Comparison of ENCODE assay signal across 23 cellular contexts in the genomic region with DNA sequence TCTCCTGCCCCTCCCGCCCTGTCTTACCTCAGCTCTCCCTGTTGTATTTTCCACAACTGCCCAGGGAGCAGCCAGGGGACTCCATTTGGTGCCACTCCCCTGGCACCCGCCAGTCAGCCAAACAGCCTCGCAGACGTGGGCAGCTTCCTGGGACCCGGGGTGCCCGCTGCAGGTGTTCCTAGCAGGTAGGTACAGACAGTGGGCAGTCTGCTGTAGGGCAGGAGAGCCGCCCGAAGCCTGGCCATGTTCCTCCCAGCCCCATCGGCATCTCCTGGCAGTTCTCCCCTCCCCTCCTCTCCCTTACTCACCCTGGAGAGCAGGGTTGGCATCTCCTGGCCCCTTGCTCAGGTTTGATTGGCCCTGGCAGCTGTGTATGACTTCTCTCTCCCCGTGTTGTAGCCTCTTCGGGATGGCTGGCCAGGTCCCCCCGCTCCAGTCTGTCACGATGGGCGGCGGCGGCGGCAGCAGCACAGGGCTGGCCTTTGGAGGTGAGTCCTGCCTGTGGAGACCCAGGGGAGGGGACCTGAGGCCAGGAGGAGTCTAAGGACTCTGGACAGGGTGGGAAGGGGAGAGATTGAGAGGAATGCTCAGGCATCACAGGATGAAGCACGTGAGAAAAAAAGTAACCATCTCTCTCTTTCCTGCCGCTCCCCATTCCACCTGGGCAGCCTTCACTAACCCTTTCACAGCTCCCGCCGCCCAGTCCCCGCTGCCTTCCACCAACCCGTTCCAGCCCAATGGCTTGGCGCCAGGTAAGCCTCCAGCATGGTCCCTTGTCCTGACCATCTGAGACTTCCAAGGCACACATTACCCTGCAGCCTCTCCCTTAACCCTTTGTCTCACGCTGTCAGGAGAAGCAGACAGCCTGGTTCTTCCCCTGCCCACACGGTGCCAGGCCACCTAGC. TPM values are rescaled to one million over a fixed set of nuclear protein-coding genes. Genes with fewer than 3 reads are reported as not detected.
DNase-seq lines count a peak whose midpoint lies in the region; ATAC-seq, FAIRE-seq and TF ChIP-seq lines count a peak whose summit lies in the region.
"Had no signal": no experiment of that assay in that cellular context is flagged by ENCODE, and none has a peak within 500 bp of the region (broad histone marks: within the 10 kb centered on the region; RNA-seq: fewer than 3 reads in every experiment).

No MANE protein-coding gene starts in this region.

- H3K27ac ChIP-seq in CD4-positive, CD25-positive, alpha-beta regulatory T cell (ENCODE audit: insufficient read depth, low read length, poor library complexity, severe bottlenecking), result no peak overlapping the region
- H3K27ac ChIP-seq in VCaP, result peak overlapping the region; percentile 31; the same call in 1 of the 2 replicates
- H3K27ac ChIP-seq in HepG2 (ENCODE audit: extremely low read length, insufficient read depth, low read length), result peak overlapping the region; percentile 14

- H3K27me3 ChIP-seq in CD4-positive, CD25-positive, alpha-beta regulatory T cell (ENCODE audit: control insufficient read depth, insufficient read depth, low read length), result no peaks in the 10 kb centered on the region
- no peaks in the 10 kb centered on the region for H3K27me3 ChIP-seq in HepG2 (ENCODE audit: control insufficient read depth in 1 of 2, insufficient read depth in 2 of 2, low read length in 2 of 2)

- H3K9ac ChIP-seq in HepG2 (ENCODE audit: insufficient read depth, low read depth, low read length), result no peak overlapping the region

- TF ChIP-seq EP300 in HepG2 (IDR thresholded peaks at IDR 0.05; ENCODE audit: low read depth in 2 of 2, low read length in 2 of 2), result no peak
- TF ChIP-seq EP300 in HepG2 (CRISPR knock-in tag; IDR thresholded peaks at IDR 0.05; ENCODE audit: borderline replicate concordance), result no peak

- peaks cover 21% of the 10 kb centered on the region; the same call in 1 of the 2 replicates for H4K20me1 ChIP-seq in HepG2 (ENCODE audit: insufficient read depth, low read length)

- H3K27me3 Mint-ChIP-seq in CD4-positive, CD25-positive, alpha-beta regulatory T cell, result no peaks in the 10 kb centered on the region
- H3K27me3 Mint-ChIP-seq: B cell had no signal

- TF ChIP-seq RAD21 in HepG2 (CRISPR knock-in tag; IDR thresholded peaks at IDR 0.05), result no peak

- in situ Hi-C loops in HepG2 (cut with HindIII; ENCODE audit: extremely low pct_ligation_motif_present, low pct_unique_long_range_greater_than_20kb), result no loop called here

- H3K4me3 ChIP-seq in CD4-positive, CD25-positive, alpha-beta regulatory T cell (ENCODE audit: low read depth, low read length), result no peak overlapping the region
- no peak overlapping the region for H3K4me3 ChIP-seq in HepG2 (replicated peaks in 1 of 3; ENCODE audit: insufficient read depth in 1 of 3, low read depth in 2 of 3, low read length in 3 of 3)

- H3K9me3 ChIP-seq in CD4-positive, CD25-positive, alpha-beta regulatory T cell (ENCODE audit: control insufficient read depth in 2 of 2, low read length in 2 of 2), result no peaks in the 10 kb centered on the region
- no peaks in the 10 kb centered on the region for H3K9me3 ChIP-seq in HepG2 (ENCODE audit: low read length)

- no peak for TF ChIP-seq CTCF in VCaP (conservative IDR thresholded peaks at IDR 0.05)
- TF ChIP-seq CTCF in HepG2 (CRISPR knock-in tag; IDR thresholded peaks at IDR 0.05), result no peak

- no peak for TF ChIP-seq POLR2A in HepG2 (IDR thresholded peaks at IDR 0.05; ENCODE audit: insufficient read depth in 1 of 2, low read depth in 2 of 2, low read length in 2 of 2)

- H3K79me2 ChIP-seq in HepG2 (ENCODE audit: insufficient read depth, low read length), result peaks cover 4% of the 10 kb centered on the region

- BruUV-seq in HepG2 (replicated peaks; lab: Mats Ljungman, UMichigan), result no TSS peak

- peaks cover 23% of the 10 kb centered on the region for H3K36me3 ChIP-seq in CD4-positive, CD25-positive, alpha-beta regulatory T cell (ENCODE audit: control insufficient read depth, insufficient read depth, low read length)
- peaks cover 29 to 71% of the 10 kb centered on the region in 2 experiments for H3K36me3 ChIP-seq in HepG2 (replicated peaks in 1 of 2; ENCODE audit: control insufficient read depth in 1 of 2, insufficient read depth in 2 of 2, low read length in 2 of 2)

- H3K4me1 ChIP-seq in CD4-positive, CD25-positive, alpha-beta regulatory T cell (ENCODE audit: control insufficient read depth, insufficient read depth, low read length, poor library complexity, severe bottlenecking), result peaks cover 9% of the 10 kb centered on the region
- peaks cover 91% of the 10 kb centered on the region for H3K4me1 ChIP-seq in HepG2 (ENCODE audit: insufficient read depth, low read length)

- no peaks in the 10 kb centered on the region for H3K9me3 Mint-ChIP-seq in CD4-positive, CD25-positive, alpha-beta regulatory T cell

- ATAC-seq in CD4-positive, CD25-positive, alpha-beta regulatory T cell (ENCODE audit: low read depth in 2 of 2), result no peak
- ATAC-seq in HepG2, result no peak
- ATAC-seq in HG02798 (IDR thresholded peaks at IDR 0.05; ENCODE audit: poor library complexity, unreplicated experiment), result no peak
- ATAC-seq: Right ventricle myocardium inferior had no signal

- POLR2A ChIA-PET in HepG2 (lab: Yijun Ruan, JAX), result interaction anchor here (1.2 kb wide), 1 partner anchor 24 kb away, joined by 3 read pairs; the partner anchor contains the start of gene FBXO24

- DNase-seq in CD4-positive, CD25-positive, alpha-beta regulatory T cell, result no peak
- DNase-seq in HepG2 (ENCODE audit: low spot score), result no peak
- peak; percentile 74 for DNase-seq in posterior vena cava (ENCODE audit: low spot score)
- DNase-seq in activated CD4-positive, alpha-beta T cell treated with anti-CD3 and anti-CD28 coated beads, Interleukin-2, amount 50 U/mL, for 48 hours, result no peak
- DNase-seq in NCI-H146 treated with DMSO at 0.1 percent for 48 hours (lab: John Stamatoyannopoulos, UW; ENCODE audit: unreplicated experiment), result no peak
- DNase-seq in SIG-M5 (lab: John Stamatoyannopoulos, UW), result no peak
- DNase-seq: DMS79, IMR-90, NCI-H1105, NCI-H146, NCI-H2029 treated with DMSO at 0.1 percent for 48 hours, NCI-H226, NCI-H524, NCI-H82, OCI-M1 had no signal

- no peak overlapping the region for H2AFZ ChIP-seq in HepG2 (ENCODE audit: low read length)

- peaks cover 4 to 24% (median 13%) of the 10 kb centered on the region in 4 donors for H3K4me1 Mint-ChIP-seq in CD4-positive, CD25-positive, alpha-beta regulatory T cell

- peaks cover 7% of the 10 kb centered on the region for H3K36me3 Mint-ChIP-seq in CD4-positive, CD25-positive, alpha-beta regulatory T cell

- no peak for FAIRE-seq in HepG2 (lab: Jason Lieb, UNC)
- FAIRE-seq: H54, RCC 7860 had no signal

- H3K27ac Mint-ChIP-seq in CD4-positive, CD25-positive, alpha-beta regulatory T cell, result peak overlapping the region in 2 of 3 donors; percentile 46 to 75
- H3K27ac Mint-ChIP-seq: B cell had no signal

- CTCF ChIA-PET in HepG2 (lab: Yijun Ruan, JAX; ENCODE audit: low intra/inter-chr PET ratio, low total read pairs), result no interaction called here

- intact Hi-C loops in HepG2 (cut with micrococcal nuclease; ENCODE audit: unreplicated experiment), result loop anchor here (5.0 kb wide), 1 partner anchor 95 kb away; no protein-coding TSS in a partner anchor
- intact Hi-C loops in posterior vena cava (cut with DNase I), result loop anchor here (5.0 to 10.0 kb wide), 4 partner anchors 80 to 292 kb away; partner anchors contain the start of genes GIGYF1 (in 2 of the 2), NYAP1 (in 1 of the 2) and SLC12A9 (in 1 of the 2)

- WGBS in HepG2 (ENCODE audit: low lambda C conversion rate), result 98% methylated on average over 26 of the region's 26 CpGs

- no peak overlapping the region for H3K4me3 Mint-ChIP-seq in CD4-positive, CD25-positive, alpha-beta regulatory T cell
- H3K4me3 Mint-ChIP-seq: B cell had no signal

- H3K4me2 ChIP-seq in HepG2 (ENCODE audit: low read depth, low read length), result no peak overlapping the region

RNA-seq across cellular contexts. Expression of gene SAP25, which starts 11.3 kb away (rescaled TPM):
- total RNA-seq in CD4-positive, CD25-positive, alpha-beta regulatory T cell, result 47.4 TPM
- polyA plus RNA-seq in CD4-positive, CD25-positive, alpha-beta regulatory T cell, result under 1 TPM in 1 of 4 donors, not detected in 3; 0.47 TPM
- total RNA-seq in HepG2 (2016; rRNA removed; fragmentation: Illumina TruSeq; extraction: Trizol) (0.15 TPM in 1 of 2 replicates, not detected in the other), posterior vena cava (1 to 10 TPM; 2.8 to 5.0 TPM)
- not detected in 2 replicates for total RNA-seq in HepG2 (2016; cell fraction: cytosol; rRNA removed; fragmentation: Illumina TruSeq; extraction: Trizol; ENCODE audit: low read depth)
- total RNA-seq in HepG2 (2016; cell fraction: insoluble cytoplasmic fraction; rRNA removed; fragmentation: Illumina TruSeq; extraction: Trizol), result not detected in 2 replicates
- not detected in 2 replicates for total RNA-seq in HepG2 (2016; cell fraction: membrane; rRNA removed; fragmentation: Illumina TruSeq; extraction: Trizol)
- total RNA-seq in HepG2 (2016; cell fraction: nucleus; rRNA removed; fragmentation: Illumina TruSeq; extraction: Trizol), result not detected in 2 replicates
- 0.20 TPM in 2 replicates for polyA plus RNA-seq in HepG2 (2011; rRNA removed)
- 0.13 TPM in 1 of 2 replicates, not detected in the other for polyA plus RNA-seq in HepG2 (2011; cell fraction: cytosol; rRNA removed)
- 2.5 and 2.6 TPM in 2 replicates for polyA plus RNA-seq in HepG2 (2011; cell fraction: nucleus; rRNA removed)
- 0.70 and 1.9 TPM in 2 replicates for polyA plus RNA-seq in HepG2 (2012)
- polyA plus RNA-seq in HepG2 (2016; cell fraction: cytosol; fragmentation: Illumina TruSeq; extraction: Trizol; ENCODE audit: low read depth), result 0.32 and 0.41 TPM in 2 replicates
- polyA plus RNA-seq in HepG2 (2016; cell fraction: insoluble cytoplasmic fraction; fragmentation: Illumina TruSeq; extraction: Trizol; ENCODE audit: low read depth), result not detected in 2 replicates
- polyA plus RNA-seq in HepG2 (2016; cell fraction: membrane; fragmentation: Illumina TruSeq; extraction: Trizol; ENCODE audit: low read depth), result not detected in 2 replicates
- polyA plus RNA-seq in HepG2 (2016; cell fraction: nucleus; fragmentation: Illumina TruSeq; extraction: Trizol; ENCODE audit: insufficient read depth, low read depth), result not detected in 2 replicates
- not detected in 2 replicates for polyA minus RNA-seq in HepG2 (2011; rRNA and poly(A)+ RNA removed; ENCODE audit: low replicate concordance)
- polyA minus RNA-seq in HepG2 (2011; cell fraction: cytosol; rRNA and poly(A)+ RNA removed), result not detected in 2 replicates
- not detected in 2 replicates for polyA minus RNA-seq in HepG2 (2011; cell fraction: nucleus; rRNA and poly(A)+ RNA removed)
- total RNA-seq: IMR-90 had no signal

RNA-seq across cellular contexts. Expression of gene AGFG2, which starts 23.4 kb away (rescaled TPM):
- total RNA-seq in CD4-positive, CD25-positive, alpha-beta regulatory T cell, result 40.8 TPM
- 10 to 100 TPM; 11.7 to 21.6 (median 16.0) TPM for polyA plus RNA-seq in CD4-positive, CD25-positive, alpha-beta regulatory T cell
- total RNA-seq in HepG2 (2016; rRNA removed; fragmentation: Illumina TruSeq; extraction: Trizol), result 117 and 132 TPM in 2 replicates
- total RNA-seq in HepG2 (2016; cell fraction: cytosol; rRNA removed; fragmentation: Illumina TruSeq; extraction: Trizol; ENCODE audit: low read depth), result 31.9 and 33.3 TPM in 2 replicates
- total RNA-seq in HepG2 (2016; cell fraction: insoluble cytoplasmic fraction; rRNA removed; fragmentation: Illumina TruSeq; extraction: Trizol), result 111 and 137 TPM in 2 replicates
- 66.9 and 73.0 TPM in 2 replicates for total RNA-seq in HepG2 (2016; cell fraction: membrane; rRNA removed; fragmentation: Illumina TruSeq; extraction: Trizol)
- 58.2 and 67.9 TPM in 2 replicates for total RNA-seq in HepG2 (2016; cell fraction: nucleus; rRNA removed; fragmentation: Illumina TruSeq; extraction: Trizol)
- polyA plus RNA-seq in HepG2 (2011; rRNA removed), result 125 and 127 TPM in 2 replicates
- 56.3 and 126 TPM in 2 replicates for polyA plus RNA-seq in HepG2 (2011; cell fraction: cytosol; rRNA removed)
- 211 and 341 TPM in 2 replicates for polyA plus RNA-seq in HepG2 (2011; cell fraction: nucleus; rRNA removed)
- polyA plus RNA-seq in HepG2 (2012), result 63.5 and 68.9 TPM in 2 replicates
- polyA plus RNA-seq in HepG2 (2016; cell fraction: cytosol; fragmentation: Illumina TruSeq; extraction: Trizol; ENCODE audit: low read depth), result 20.7 and 23.5 TPM in 2 replicates
- 136 and 157 TPM in 2 replicates for polyA plus RNA-seq in HepG2 (2016; cell fraction: insoluble cytoplasmic fraction; fragmentation: Illumina TruSeq; extraction: Trizol; ENCODE audit: low read depth)
- 44.8 and 50.5 TPM in 2 replicates for polyA plus RNA-seq in HepG2 (2016; cell fraction: membrane; fragmentation: Illumina TruSeq; extraction: Trizol; ENCODE audit: low read depth)
- polyA plus RNA-seq in HepG2 (2016; cell fraction: nucleus; fragmentation: Illumina TruSeq; extraction: Trizol; ENCODE audit: insufficient read depth, low read depth), result 131 TPM in 2 replicates
- polyA minus RNA-seq in HepG2 (2011; rRNA and poly(A)+ RNA removed; ENCODE audit: low replicate concordance), result 24.8 and 334 TPM in 2 replicates
- 131 and 176 TPM in 2 replicates for polyA minus RNA-seq in HepG2 (2011; cell fraction: cytosol; rRNA and poly(A)+ RNA removed)
- polyA minus RNA-seq in HepG2 (2011; cell fraction: nucleus; rRNA and poly(A)+ RNA removed), result 107 and 124 TPM in 2 replicates
- total RNA-seq in posterior vena cava, result 10 to 100 TPM; 18.8 to 20.4 TPM

RNA-seq across cellular contexts. Expression of gene LRCH4, which starts 23.5 kb away (rescaled TPM):
- 350 TPM for total RNA-seq in CD4-positive, CD25-positive, alpha-beta regulatory T cell
- 100 to 1,000 TPM; 115 to 136 (median 126) TPM for polyA plus RNA-seq in CD4-positive, CD25-positive, alpha-beta regulatory T cell
- total RNA-seq in HepG2 (2016; rRNA removed; fragmentation: Illumina TruSeq; extraction: Trizol) (2.9 and 7.0 TPM in 2 replicates), posterior vena cava (10 to 100 TPM; 28.5 to 30.7 TPM)
- total RNA-seq in HepG2 (2016; cell fraction: cytosol; rRNA removed; fragmentation: Illumina TruSeq; extraction: Trizol; ENCODE audit: low read depth), result 10.0 and 10.9 TPM in 2 replicates
- 3.0 and 6.9 TPM in 2 replicates for total RNA-seq in HepG2 (2016; cell fraction: insoluble cytoplasmic fraction; rRNA removed; fragmentation: Illumina TruSeq; extraction: Trizol)
- total RNA-seq in HepG2 (2016; cell fraction: membrane; rRNA removed; fragmentation: Illumina TruSeq; extraction: Trizol), result 2.9 and 3.8 TPM in 2 replicates
- total RNA-seq in HepG2 (2016; cell fraction: nucleus; rRNA removed; fragmentation: Illumina TruSeq; extraction: Trizol), result 9.9 and 11.5 TPM in 2 replicates
- 9.3 and 11.1 TPM in 2 replicates for polyA plus RNA-seq in HepG2 (2011; rRNA removed)
- 1.9 and 2.9 TPM in 2 replicates for polyA plus RNA-seq in HepG2 (2011; cell fraction: cytosol; rRNA removed)
- 106 and 117 TPM in 2 replicates for polyA plus RNA-seq in HepG2 (2011; cell fraction: nucleus; rRNA removed)
- polyA plus RNA-seq in HepG2 (2012), result 10.1 and 13.5 TPM in 2 replicates
- polyA plus RNA-seq in HepG2 (2016; cell fraction: cytosol; fragmentation: Illumina TruSeq; extraction: Trizol; ENCODE audit: low read depth), result 1.1 and 1.2 TPM in 2 replicates
- 5.9 and 7.3 TPM in 2 replicates for polyA plus RNA-seq in HepG2 (2016; cell fraction: insoluble cytoplasmic fraction; fragmentation: Illumina TruSeq; extraction: Trizol; ENCODE audit: low read depth)
- polyA plus RNA-seq in HepG2 (2016; cell fraction: membrane; fragmentation: Illumina TruSeq; extraction: Trizol; ENCODE audit: low read depth), result 1.5 and 2.1 TPM in 2 replicates
- 38.5 and 39.0 TPM in 2 replicates for polyA plus RNA-seq in HepG2 (2016; cell fraction: nucleus; fragmentation: Illumina TruSeq; extraction: Trizol; ENCODE audit: insufficient read depth, low read depth)
- polyA minus RNA-seq in HepG2 (2011; rRNA and poly(A)+ RNA removed; ENCODE audit: low replicate concordance), result 11.4 and 13.8 TPM in 2 replicates
- polyA minus RNA-seq in HepG2 (2011; cell fraction: cytosol; rRNA and poly(A)+ RNA removed), result 8.0 and 17.6 TPM in 2 replicates
- polyA minus RNA-seq in HepG2 (2011; cell fraction: nucleus; rRNA and poly(A)+ RNA removed), result 25.9 and 27.4 TPM in 2 replicates

RNA-seq across cellular contexts. Expression of gene FBXO24, which starts 23.7 kb away (rescaled TPM):
- total RNA-seq in CD4-positive, CD25-positive, alpha-beta regulatory T cell, result not detected
- under 1 TPM in 3 of 4 donors, not detected in 1; 0.21 to 0.26 (median 0.22) TPM for polyA plus RNA-seq in CD4-positive, CD25-positive, alpha-beta regulatory T cell
- 0.13 and 0.20 TPM in 2 replicates for total RNA-seq in HepG2 (2016; rRNA removed; fragmentation: Illumina TruSeq; extraction: Trizol)
- 0.18 and 0.61 TPM in 2 replicates for total RNA-seq in HepG2 (2016; cell fraction: cytosol; rRNA removed; fragmentation: Illumina TruSeq; extraction: Trizol; ENCODE audit: low read depth)
- 0.24 TPM in 1 of 2 replicates, not detected in the other for total RNA-seq in HepG2 (2016; cell fraction: insoluble cytoplasmic fraction; rRNA removed; fragmentation: Illumina TruSeq; extraction: Trizol)
- 0.12 and 0.21 TPM in 2 replicates for total RNA-seq in HepG2 (2016; cell fraction: membrane; rRNA removed; fragmentation: Illumina TruSeq; extraction: Trizol)
- 0.56 TPM in 1 of 2 replicates, not detected in the other for total RNA-seq in HepG2 (2016; cell fraction: nucleus; rRNA removed; fragmentation: Illumina TruSeq; extraction: Trizol)
- polyA plus RNA-seq in HepG2 (2011; rRNA removed), result 0.31 and 0.55 TPM in 2 replicates
- 0.31 and 0.32 TPM in 2 replicates for polyA plus RNA-seq in HepG2 (2011; cell fraction: cytosol; rRNA removed)
- polyA plus RNA-seq in HepG2 (2011; cell fraction: nucleus; rRNA removed), result 2.0 and 2.1 TPM in 2 replicates
- polyA plus RNA-seq in HepG2 (2012), result 0.15 and 0.31 TPM in 2 replicates
- polyA plus RNA-seq in HepG2 (2016; cell fraction: cytosol; fragmentation: Illumina TruSeq; extraction: Trizol; ENCODE audit: low read depth), result 0.08 and 0.10 TPM in 2 replicates
- 0.21 and 0.26 TPM in 2 replicates for polyA plus RNA-seq in HepG2 (2016; cell fraction: insoluble cytoplasmic fraction; fragmentation: Illumina TruSeq; extraction: Trizol; ENCODE audit: low read depth)
- 0.14 and 0.22 TPM in 2 replicates for polyA plus RNA-seq in HepG2 (2016; cell fraction: membrane; fragmentation: Illumina TruSeq; extraction: Trizol; ENCODE audit: low read depth)
- polyA plus RNA-seq in HepG2 (2016; cell fraction: nucleus; fragmentation: Illumina TruSeq; extraction: Trizol; ENCODE audit: insufficient read depth, low read depth), result 0.38 and 0.51 TPM in 2 replicates
- 0.80 and 0.94 TPM in 2 replicates for polyA minus RNA-seq in HepG2 (2011; rRNA and poly(A)+ RNA removed; ENCODE audit: low replicate concordance)
- not detected in 2 replicates for polyA minus RNA-seq in HepG2 (2011; cell fraction: cytosol; rRNA and poly(A)+ RNA removed)
- 0.26 and 0.50 TPM in 2 replicates for polyA minus RNA-seq in HepG2 (2011; cell fraction: nucleus; rRNA and poly(A)+ RNA removed)
- total RNA-seq in posterior vena cava, result under 1 TPM; 0.14 to 0.51 TPM
- total RNA-seq: A172, HT1080 had no signal

RNA-seq across cellular contexts. Expression of gene PCOLCE, which starts 39.7 kb away (rescaled TPM):
- 2.8 TPM for total RNA-seq in CD4-positive, CD25-positive, alpha-beta regulatory T cell
- polyA plus RNA-seq in CD4-positive, CD25-positive, alpha-beta regulatory T cell, result 1 to 10 TPM in 1 of 4 donors, under 1 TPM in 2, not detected in 1; 0.23 to 1.5 (median 0.89) TPM
- total RNA-seq in HepG2 (2016; rRNA removed; fragmentation: Illumina TruSeq; extraction: Trizol) (3.9 and 16.0 TPM in 2 replicates), posterior vena cava (100 to 1,000 TPM in 1 of 2 donors, 10 to 100 TPM in 1; 79.5 to 230 TPM)
- 2.1 and 2.3 TPM in 2 replicates for total RNA-seq in HepG2 (2016; cell fraction: cytosol; rRNA removed; fragmentation: Illumina TruSeq; extraction: Trizol; ENCODE audit: low read depth)
- total RNA-seq in HepG2 (2016; cell fraction: insoluble cytoplasmic fraction; rRNA removed; fragmentation: Illumina TruSeq; extraction: Trizol), result 3.3 and 18.3 TPM in 2 replicates
- 1.9 and 2.0 TPM in 2 replicates for total RNA-seq in HepG2 (2016; cell fraction: membrane; rRNA removed; fragmentation: Illumina TruSeq; extraction: Trizol)
- 20.4 and 23.8 TPM in 2 replicates for total RNA-seq in HepG2 (2016; cell fraction: nucleus; rRNA removed; fragmentation: Illumina TruSeq; extraction: Trizol)
- 5.3 and 6.9 TPM in 2 replicates for polyA plus RNA-seq in HepG2 (2011; rRNA removed)
- 3.1 and 3.4 TPM in 2 replicates for polyA plus RNA-seq in HepG2 (2011; cell fraction: cytosol; rRNA removed)
- 62.1 and 64.1 TPM in 2 replicates for polyA plus RNA-seq in HepG2 (2011; cell fraction: nucleus; rRNA removed)
- polyA plus RNA-seq in HepG2 (2012), result 15.6 and 28.9 TPM in 2 replicates
- 3.5 and 3.8 TPM in 2 replicates for polyA plus RNA-seq in HepG2 (2016; cell fraction: cytosol; fragmentation: Illumina TruSeq; extraction: Trizol; ENCODE audit: low read depth)
- polyA plus RNA-seq in HepG2 (2016; cell fraction: insoluble cytoplasmic fraction; fragmentation: Illumina TruSeq; extraction: Trizol; ENCODE audit: low read depth), result 6.3 and 9.1 TPM in 2 replicates
- 3.4 and 3.6 TPM in 2 replicates for polyA plus RNA-seq in HepG2 (2016; cell fraction: membrane; fragmentation: Illumina TruSeq; extraction: Trizol; ENCODE audit: low read depth)
- polyA plus RNA-seq in HepG2 (2016; cell fraction: nucleus; fragmentation: Illumina TruSeq; extraction: Trizol; ENCODE audit: insufficient read depth, low read depth), result 81.2 and 84.3 TPM in 2 replicates
- polyA minus RNA-seq in HepG2 (2011; rRNA and poly(A)+ RNA removed; ENCODE audit: low replicate concordance), result 1.7 and 2.2 TPM in 2 replicates
- 3.4 and 4.9 TPM in 2 replicates for polyA minus RNA-seq in HepG2 (2011; cell fraction: cytosol; rRNA and poly(A)+ RNA removed)
- polyA minus RNA-seq in HepG2 (2011; cell fraction: nucleus; rRNA and poly(A)+ RNA removed), result 7.1 and 9.0 TPM in 2 replicates

Comparison
In these comparisons a context has a peak if more than half of its experiments do, and no peak if none do; other contexts are left out.
1. RNA of gene LRCH4, which starts 23.5 kb away (total RNA-seq): 350 TPM in CD4-positive, CD25-positive, alpha-beta regulatory T cell (single experiment); 28.5 to 30.7 TPM in posterior vena cava and 2.9 to 11.5 TPM in HepG2; every median in the first group is over 10 times any median in the second.